In the genomic region with DNA sequence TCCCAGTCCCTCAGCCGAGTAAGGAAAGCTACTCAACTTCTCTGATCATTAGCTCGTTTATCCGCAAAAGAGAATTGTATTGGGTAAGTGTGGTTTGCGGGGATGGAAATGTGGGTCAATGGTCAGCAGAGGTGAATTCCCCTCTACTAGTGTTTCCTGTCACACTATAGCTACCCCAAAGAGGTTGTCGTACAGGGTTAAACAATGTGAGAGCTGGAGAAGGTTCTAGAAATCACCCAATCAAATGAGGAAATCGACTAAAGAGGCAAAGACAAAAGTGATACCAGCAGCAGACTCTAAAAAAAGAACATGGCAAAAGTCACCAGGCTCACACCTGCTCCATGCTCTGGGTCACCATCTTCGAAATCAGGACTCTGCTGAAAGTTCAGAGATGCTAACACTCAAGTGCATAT, we compare ENCODE assay signal across 9 cellular contexts.
DNase-seq lines count a peak whose midpoint lies in the region; ATAC-seq and TF ChIP-seq lines count a peak whose summit lies in the region.
"Had no signal": no experiment of that assay in that cellular context is flagged by ENCODE, and none has a peak within 500 bp of the region (broad histone marks: within the 10 kb centered on the region; RNA-seq: fewer than 3 reads in every experiment).

No MANE protein-coding gene starts in this region.

- H3K27ac Mint-ChIP-seq in activated naive CD8-positive, alpha-beta T cell, result peak overlapping the region; percentile 92
- no peak overlapping the region for H3K27ac Mint-ChIP-seq in progenitor cell of endocrine pancreas

- peaks cover 77% of the 10 kb centered on the region for H3K4me1 ChIP-seq in DND-41 (ENCODE audit: insufficient read depth, low read length)
- H3K4me1 ChIP-seq: SJSA1 had no signal

- no peaks in the 10 kb centered on the region for H3K9me3 Mint-ChIP-seq in activated naive CD8-positive, alpha-beta T cell (ENCODE audit: low read depth)
- no peaks in the 10 kb centered on the region for H3K9me3 Mint-ChIP-seq in progenitor cell of endocrine pancreas (ENCODE audit: low read depth)

- H2AFZ ChIP-seq in DND-41 (ENCODE audit: low read depth, low read length), result no peak overlapping the region

- H3K4me2 ChIP-seq in DND-41 (ENCODE audit: insufficient read depth, low read length), result no peak overlapping the region

- ATAC-seq in DND-41 (ENCODE audit: insufficient read depth, low read depth) (no peak), GM19395 (IDR thresholded peaks at IDR 0.05; ENCODE audit: unreplicated experiment) (peak; percentile 90), HG03175 (IDR thresholded peaks at IDR 0.05; ENCODE audit: unreplicated experiment) (peak; percentile 87)

- no peaks in the 10 kb centered on the region for H3K36me3 ChIP-seq in DND-41 (ENCODE audit: insufficient read depth, low read length)
- H3K36me3 ChIP-seq: SJSA1 had no signal

- no peaks in the 10 kb centered on the region for H3K27me3 ChIP-seq in DND-41 (ENCODE audit: insufficient read depth, low read length, poor library complexity)
- H3K27me3 ChIP-seq: SJSA1 had no signal

- no peaks in the 10 kb centered on the region for H3K9me3 ChIP-seq in DND-41 (ENCODE audit: insufficient read depth, low read length, severe bottlenecking)
- H3K9me3 ChIP-seq: SJSA1 had no signal

- peak overlapping the region; percentile 17; the same call in 1 of the 2 replicates for H3K9ac ChIP-seq in DND-41 (ENCODE audit: low read depth, low read length)

- peak overlapping the region; percentile 68 for H3K27ac ChIP-seq in DND-41 (ENCODE audit: low read length)
- H3K27ac ChIP-seq: SJSA1 had no signal

- no peaks in the 10 kb centered on the region for H3K27me3 Mint-ChIP-seq in activated naive CD8-positive, alpha-beta T cell
- H3K27me3 Mint-ChIP-seq in progenitor cell of endocrine pancreas, result no peaks in the 10 kb centered on the region

- H3K4me3 Mint-ChIP-seq in activated naive CD8-positive, alpha-beta T cell, result peak overlapping the region; percentile 74
- no peak overlapping the region for H3K4me3 Mint-ChIP-seq in progenitor cell of endocrine pancreas (ENCODE audit: low read depth)

- no peak overlapping the region for H3K4me3 ChIP-seq in DND-41 (ENCODE audit: low read depth in 1 of 2, low read length in 2 of 2)
- H3K4me3 ChIP-seq: SJSA1 had no signal

- no peak for TF ChIP-seq CTCF in DND-41 (IDR thresholded peaks at IDR 0.05; ENCODE audit: borderline replicate concordance, extremely low read depth, low read length, poor library complexity, severe bottlenecking)
- TF ChIP-seq CTCF in progenitor cell of endocrine pancreas (IDR thresholded peaks at IDR 0.05; ENCODE audit: unreplicated experiment), result no peak

- DNase-seq in DND-41 (no peak), anterior cingulate cortex (lab: John Stamatoyannopoulos, UW) (no peak), Ammon's horn (ENCODE audit: low spot score) (no peak), progenitor cell of endocrine pancreas (ENCODE audit: low spot score, unreplicated experiment) (no peak), HCEC 1CT (no peak)

- H3K36me3 Mint-ChIP-seq in activated naive CD8-positive, alpha-beta T cell, result no peaks in the 10 kb centered on the region
- no peaks in the 10 kb centered on the region for H3K36me3 Mint-ChIP-seq in progenitor cell of endocrine pancreas (ENCODE audit: insufficient read depth)

- no peaks in the 10 kb centered on the region for H4K20me1 ChIP-seq in DND-41 (ENCODE audit: insufficient read depth, low read length)

- H3K4me1 Mint-ChIP-seq in activated naive CD8-positive, alpha-beta T cell (ENCODE audit: low read depth), result peaks cover 69% of the 10 kb centered on the region
- H3K4me1 Mint-ChIP-seq in progenitor cell of endocrine pancreas (ENCODE audit: low read depth), result no peaks in the 10 kb centered on the region

- peaks cover 17% of the 10 kb centered on the region for H3K79me2 ChIP-seq in DND-41 (ENCODE audit: insufficient read depth, low read length)
